Comparison of ENCODE assay signal across 18 cellular contexts in genomic region chr14:64363265-64363840, GRCh38. TPM values are rescaled to one million over a fixed set of nuclear protein-coding genes. Genes with fewer than 3 reads are reported as not detected.
DNase-seq lines count a peak whose midpoint lies in the region; ATAC-seq and TF ChIP-seq lines count a peak whose summit lies in the region.
"Had no signal": no experiment of that assay in that cellular context is flagged by ENCODE, and none has a peak within 500 bp of the region (broad histone marks: within the 10 kb centered on the region; RNA-seq: fewer than 3 reads in every experiment).

No MANE protein-coding gene starts in this region.

- H3K4me1 Mint-ChIP-seq in memory B cell = no peaks in the 10 kb centered on the region
- H3K4me1 Mint-ChIP-seq: B cell, neural progenitor cell had no signal

- H3K9me2 ChIP-seq in GM23248 (ENCODE audit: insufficient read depth) (no peaks in the 10 kb centered on the region), PC-3 (replicated peaks; ENCODE audit: low read length) (no peaks in the 10 kb centered on the region), MM.1S (replicated peaks; ENCODE audit: insufficient read depth, low read length) (no peaks in the 10 kb centered on the region)

- intact Hi-C loops in PC-3 (cut with micrococcal nuclease) = no loop called here

- H2AFZ ChIP-seq in GM23248 = no peak overlapping the region; the same call in 1 of the 2 replicates
- no peak overlapping the region for H2AFZ ChIP-seq in PC-3 (ENCODE audit: low read length)
- no peak overlapping the region for H2AFZ ChIP-seq in MM.1S (ENCODE audit: low read length)
- H2AFZ ChIP-seq: neural progenitor cell had no signal

- H3K27me3 Mint-ChIP-seq in memory B cell = no peaks in the 10 kb centered on the region
- H3K27me3 Mint-ChIP-seq: B cell had no signal

- H3K9ac ChIP-seq in GM23248 = no peak overlapping the region
- no peak overlapping the region for H3K9ac ChIP-seq in PC-3 (ENCODE audit: low read length)
- H3K9ac ChIP-seq in MM.1S (ENCODE audit: low read length) = no peak overlapping the region
- H3K9ac ChIP-seq: neural progenitor cell had no signal

- H3K27ac Mint-ChIP-seq in memory B cell = peak overlapping the region; percentile 45
- H3K27ac Mint-ChIP-seq: B cell, neural progenitor cell had no signal

- H3K4me1 ChIP-seq in GM23248 (ENCODE audit: insufficient read depth) = peaks cover 11% of the 10 kb centered on the region; the same call in 1 of the 2 replicates
- peaks cover 10% of the 10 kb centered on the region; the same call in 1 of the 2 replicates for H3K4me1 ChIP-seq in PC-3 (ENCODE audit: insufficient read depth, low read length)
- H3K4me1 ChIP-seq in MM.1S (ENCODE audit: low read length) = no peaks in the 10 kb centered on the region
- H3K4me1 ChIP-seq: gastrocnemius medialis, neural progenitor cell, transverse colon had no signal

- no peaks in the 10 kb centered on the region for H3K79me2 ChIP-seq in GM23248 (ENCODE audit: insufficient read depth)
- no peaks in the 10 kb centered on the region for H3K79me2 ChIP-seq in PC-3 (ENCODE audit: low read length)
- no peaks in the 10 kb centered on the region for H3K79me2 ChIP-seq in MM.1S (ENCODE audit: low read length)

- H3K27me3 ChIP-seq in GM23248 (replicated peaks; ENCODE audit: insufficient read depth) (no peaks in the 10 kb centered on the region), PC-3 (ENCODE audit: low read length) (no peaks in the 10 kb centered on the region), brain microvascular endothelial cell (replicated peaks) (no peaks in the 10 kb centered on the region), MM.1S (replicated peaks; ENCODE audit: insufficient read depth, low read length) (no peaks in the 10 kb centered on the region)
- H3K27me3 ChIP-seq: gastrocnemius medialis, neural progenitor cell, transverse colon had no signal

- H4K20me1 ChIP-seq in GM23248 (ENCODE audit: insufficient read depth) (no peaks in the 10 kb centered on the region), PC-3 (ENCODE audit: low read length) (no peaks in the 10 kb centered on the region), MM.1S (ENCODE audit: insufficient read depth, low read length) (no peaks in the 10 kb centered on the region)

- in situ Hi-C loops in GM23248 (cut with MboI) (no loop called here), brain microvascular endothelial cell (cut with HindIII; ENCODE audit: low pct_ligation_motif_present, low sequenced_read_pairs) (no loop called here)

- no TSS peak for BruUV-seq in PC-3 (replicated peaks; lab: Mats Ljungman, UMichigan)

- POLR2A ChIA-PET in PC-3 (lab: Charles Lee; ENCODE audit: unreplicated experiment) = interaction anchor here (0.5 kb wide), 1 partner anchor 177 kb away, joined by 7 read pairs; no protein-coding TSS in a partner anchor

- H3K27ac ChIP-seq in GM23248 = no peak overlapping the region
- H3K27ac ChIP-seq in PC-3 (ENCODE audit: low read length) = no peak overlapping the region
- H3K27ac ChIP-seq in brain microvascular endothelial cell = no peak overlapping the region
- H3K27ac ChIP-seq in MM.1S (ENCODE audit: low read length) = no peak overlapping the region
- H3K27ac ChIP-seq: gastrocnemius medialis, neural progenitor cell, SK-N-MC, transverse colon had no signal

- H3K36me3 ChIP-seq in GM23248 (ENCODE audit: low read depth) = no peaks in the 10 kb centered on the region
- no peaks in the 10 kb centered on the region for H3K36me3 ChIP-seq in PC-3 (ENCODE audit: low read depth, low read length)
- no peaks in the 10 kb centered on the region for H3K36me3 ChIP-seq in brain microvascular endothelial cell (replicated peaks)
- H3K36me3 ChIP-seq in MM.1S (replicated peaks; ENCODE audit: insufficient read depth, low read length) = no peaks in the 10 kb centered on the region
- H3K36me3 ChIP-seq: gastrocnemius medialis, neural progenitor cell, transverse colon had no signal

- H3K36me3 Mint-ChIP-seq in memory B cell = peaks cover 4% of the 10 kb centered on the region
- H3K36me3 Mint-ChIP-seq: neural progenitor cell had no signal

- H3K4me3 ChIP-seq in GM23248 (no peak overlapping the region), PC-3 (ENCODE audit: low read length) (no peak overlapping the region), brain microvascular endothelial cell (ENCODE audit: low read depth, low read length) (no peak overlapping the region), MM.1S (ENCODE audit: low read length) (no peak overlapping the region)
- H3K4me3 ChIP-seq: gastrocnemius medialis, neural progenitor cell, SK-N-MC, transverse colon had no signal

- DNase-seq in GM23248 = peak; percentile 43
- peak; percentile 46 for DNase-seq in PC-3
- DNase-seq in brain microvascular endothelial cell = peak; percentile 71
- DNase-seq in memory B cell (ENCODE audit: low spot score in 2 of 2) = no peak
- no peak for DNase-seq in inferior parietal cortex (ENCODE audit: extremely low spot score)
- no peak for DNase-seq in MM.1S
- DNase-seq in GF-D8 (lab: John Stamatoyannopoulos, UW) = no peak
- DNase-seq: activated effector memory CD4-positive, alpha-beta T cell treated with anti-CD3 and anti-CD28 coated beads, Interleukin-2, amount 50 U/mL, for 16 hours; aorta; gastrocnemius medialis; NCI-H1417 treated with DMSO at 0.1 percent for 48 hours; NCI-H2227 treated with DMSO at 0.1 percent for 48 hours; transverse colon had no signal

- CTCF ChIA-PET in PC-3 (lab: Charles Lee) = no interaction called here

- no peaks in the 10 kb centered on the region for H3K9me3 ChIP-seq in GM23248 (ENCODE audit: low read depth)
- H3K9me3 ChIP-seq in PC-3 (ENCODE audit: low read length) = no peaks in the 10 kb centered on the region
- H3K9me3 ChIP-seq in MM.1S (replicated peaks; ENCODE audit: insufficient read depth, low read length) = no peaks in the 10 kb centered on the region
- H3K9me3 ChIP-seq: gastrocnemius medialis, transverse colon had no signal

- H3K9me3 Mint-ChIP-seq in memory B cell = no peaks in the 10 kb centered on the region
- H3K9me3 Mint-ChIP-seq: neural progenitor cell had no signal

- no peak overlapping the region for H3K4me3 Mint-ChIP-seq in memory B cell
- H3K4me3 Mint-ChIP-seq: B cell, neural progenitor cell had no signal

- TF ChIP-seq CTCF in PC-3 (conservative IDR thresholded peaks at IDR 0.05; ENCODE audit: low read depth, low read length) = no peak
- no peak for TF ChIP-seq CTCF in brain microvascular endothelial cell (IDR thresholded peaks at IDR 0.05; ENCODE audit: low read depth, low read length, missing control alignments)
- no peak for TF ChIP-seq CTCF in MM.1S (IDR thresholded peaks at IDR 0.05; ENCODE audit: low read length)

- ATAC-seq in PC-3 (peak; percentile 52), memory B cell (ENCODE audit: low read depth) (no peak), HG02852 (IDR thresholded peaks at IDR 0.05; ENCODE audit: unreplicated experiment) (no peak)
- ATAC-seq: gastrocnemius medialis, HepG2 had no signal

- 62 to 72% methylated on average over 3 of the region's 3 CpGs for WGBS in GM23248 (ENCODE audit: low coverage in 1 of 2, low lambda C conversion rate in 2 of 2, missing lambda C conversion rate in 2 of 2), 2 experiments

- H3F3A ChIP-seq in GM23248 (ENCODE audit: insufficient read depth) = peaks cover 3% of the 10 kb centered on the region; the same call in 1 of the 2 replicates
- no peaks in the 10 kb centered on the region for H3F3A ChIP-seq in PC-3 (ENCODE audit: low read length, unreplicated experiment)
- no peaks in the 10 kb centered on the region for H3F3A ChIP-seq in MM.1S (ENCODE audit: insufficient read depth, low read length)

- no peak overlapping the region for H3K4me2 ChIP-seq in GM23248 (ENCODE audit: unreplicated experiment)
- no peak overlapping the region for H3K4me2 ChIP-seq in PC-3 (ENCODE audit: low read length)
- no peak overlapping the region for H3K4me2 ChIP-seq in MM.1S (ENCODE audit: low read depth, low read length)
- H3K4me2 ChIP-seq: neural progenitor cell had no signal

RNA-seq across cellular contexts. Expression of gene MTHFD1, which starts 24.8 kb away (rescaled TPM):
- total RNA-seq in GM23248 (2014; rRNA removed; shearing (Covaris generic)) = 23.4 and 24.1 TPM in 2 replicates
- 45.6 and 52.9 TPM in 2 replicates for polyA plus RNA-seq in GM23248 (2016; fragmentation: Nextera tagmentation; extraction: Ambion mirVana)
- total RNA-seq in PC-3 (2014; rRNA removed) = 89.3 and 103 TPM in 2 replicates

Comparison
In these comparisons a context has a peak if more than half of its experiments do, and no peak if none do; other contexts are left out.
1. DNase-seq: peak in GM23248 (single experiment), PC-3 (single experiment) and brain microvascular endothelial cell (single experiment); none in memory B cell (0 of 2), inferior parietal cortex (single experiment), MM.1S (single experiment) and GF-D8 (single experiment).